In the genomic region with DNA sequence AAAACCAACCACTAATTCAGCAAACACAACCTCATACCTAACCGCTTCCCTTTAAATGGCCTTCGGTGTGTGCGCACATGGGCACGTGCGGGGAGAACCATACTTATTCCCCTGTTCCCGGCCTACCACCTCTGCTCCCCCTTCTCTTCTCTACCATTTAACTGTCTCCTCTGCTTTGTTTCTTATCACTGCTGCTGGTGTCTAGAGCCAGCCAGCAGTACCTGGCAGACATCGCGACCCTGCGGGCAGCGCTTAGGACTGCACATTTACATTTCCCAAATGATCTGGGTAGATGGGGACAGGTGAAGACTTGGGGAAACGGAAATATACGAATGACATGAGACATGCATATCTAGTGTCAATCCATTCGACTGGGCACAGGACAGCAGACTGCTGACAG, we compare ENCODE assay signal across 24 cellular contexts. TPM values are rescaled to one million over a fixed set of nuclear protein-coding genes. Genes with fewer than 3 reads are reported as not detected.
A peak's percentile ranks its signal among the peaks of the same experiment; 100 is the strongest.
DNase-seq lines count a peak whose midpoint lies in the region; ATAC-seq, FAIRE-seq and TF ChIP-seq lines count a peak whose summit lies in the region.
"Had no signal": no experiment of that assay in that cellular context is flagged by ENCODE, and none has a peak within 500 bp of the region (broad histone marks: within the 10 kb centered on the region; RNA-seq: fewer than 3 reads in every experiment).

No MANE protein-coding gene starts in this region.

- H3K9me3 Mint-ChIP-seq in activated naive CD8-positive, alpha-beta T cell (ENCODE audit: low read depth) = no peaks in the 10 kb centered on the region
- no peaks in the 10 kb centered on the region for H3K9me3 Mint-ChIP-seq in activated naive CD8-positive, alpha-beta T cell treated with anti-CD3 and anti-CD28 coated beads for 36 hours
- no peaks in the 10 kb centered on the region for H3K9me3 Mint-ChIP-seq in CD8-positive, alpha-beta memory T cell
- H3K9me3 Mint-ChIP-seq in WTC11 = no peaks in the 10 kb centered on the region
- no peaks in the 10 kb centered on the region for H3K9me3 Mint-ChIP-seq in memory B cell
- H3K9me3 Mint-ChIP-seq: activated naive CD4-positive, alpha-beta T cell treated with anti-CD3 and anti-CD28 coated beads for 36 hours; T-cell had no signal

- H3K27ac ChIP-seq in CD8-positive, alpha-beta memory T cell (ENCODE audit: low read depth, low read length) = no peak overlapping the region
- H3K27ac ChIP-seq: brain microvascular endothelial cell, neutrophil, sigmoid colon, thyroid gland, uterus had no signal

- no peak for FAIRE-seq in HTR-8/SVneo (lab: Jason Lieb, UNC)
- FAIRE-seq: A204.1, GM12892 had no signal

- H3K4me3 Mint-ChIP-seq in activated naive CD8-positive, alpha-beta T cell = no peak overlapping the region
- H3K4me3 Mint-ChIP-seq in activated naive CD8-positive, alpha-beta T cell treated with anti-CD3 and anti-CD28 coated beads for 36 hours = no peak overlapping the region
- peak overlapping the region in 1 of 7 donors; percentile 10 for H3K4me3 Mint-ChIP-seq in CD8-positive, alpha-beta memory T cell
- H3K4me3 Mint-ChIP-seq in WTC11 = no peak overlapping the region
- H3K4me3 Mint-ChIP-seq in memory B cell = no peak overlapping the region
- H3K4me3 Mint-ChIP-seq: activated naive CD4-positive, alpha-beta T cell treated with anti-CD3 and anti-CD28 coated beads for 36 hours; T-cell had no signal

- no peak for DNase-seq in activated naive CD8-positive, alpha-beta T cell treated with anti-CD3 and anti-CD28 coated beads for 36 hours
- DNase-seq in CD8-positive, alpha-beta memory T cell = no peak
- DNase-seq in WTC11 (ENCODE audit: low spot score) (no peak), memory B cell (ENCODE audit: low spot score in 2 of 2) (no peak), T-helper 2 cell (no peak), NAMALWA (ENCODE audit: low spot score) (no peak), HTR-8/SVneo (ENCODE audit: insufficient read length, low spot score) (no peak)
- DNase-seq: activated naive CD4-positive, alpha-beta T cell treated with anti-CD3 and anti-CD28 coated beads for 36 hours; brain microvascular endothelial cell; EL; IMR-90; NCI-H1092 treated with DMSO at 0.1 percent for 48 hours; NCI-H187; NCI-H2171; sigmoid colon; stimulated activated CD4-positive, alpha-beta T cell treated with anti-CD3 and anti-CD28 coated beads, Interleukin-12 subunit alpha, Interleukin-12 subunit beta, amount 100 ng/mL, for 4 hours; stimulated activated CD4-positive, alpha-beta T cell treated with anti-CD3 and anti-CD28 coated beads, Interleukin-2, amount 100 ng/mL, for 48 hours; T-cell; uterus had no signal

- peaks cover 4% of the 10 kb centered on the region for H3K4me1 ChIP-seq in CD8-positive, alpha-beta memory T cell (ENCODE audit: insufficient read depth, low read length)
- H3K4me1 ChIP-seq: uterus had no signal

- H3K27me3 ChIP-seq in CD8-positive, alpha-beta memory T cell (ENCODE audit: insufficient read depth, low read length, poor library complexity, severe bottlenecking) = no peaks in the 10 kb centered on the region
- H3K27me3 ChIP-seq: brain microvascular endothelial cell, neutrophil, sigmoid colon, thyroid gland, uterus had no signal

- peaks cover 55% of the 10 kb centered on the region for H3K4me1 Mint-ChIP-seq in activated naive CD8-positive, alpha-beta T cell (ENCODE audit: low read depth)
- H3K4me1 Mint-ChIP-seq in activated naive CD8-positive, alpha-beta T cell treated with anti-CD3 and anti-CD28 coated beads for 36 hours = peaks cover 48% of the 10 kb centered on the region
- H3K4me1 Mint-ChIP-seq in CD8-positive, alpha-beta memory T cell = peaks cover 61 to 69% (median 65%) of the 10 kb centered on the region in 3 donors
- H3K4me1 Mint-ChIP-seq in WTC11 = 0 out of 2 replicates have a peak, but pooled peaks cover 11% of the 10 kb centered on the region
- peaks cover 13% of the 10 kb centered on the region for H3K4me1 Mint-ChIP-seq in memory B cell

- CTCF ChIA-PET in CD8-positive, alpha-beta memory T cell (lab: Charles Lee) = interaction anchor here (1.3 kb wide), 1 partner anchor 232 kb away, joined by 3 read pairs; no protein-coding TSS in a partner anchor
- CTCF ChIA-PET in WTC11 (lab: Charles Lee) = interaction anchor here (0.6 to 2.2 kb wide), 4 partner anchors 16 to 286 kb away, joined by 3 to 11 read pairs (median 4); no protein-coding TSS in a partner anchor

- TF ChIP-seq CTCF in WTC11 (IDR thresholded peaks at IDR 0.05) = no peak

- POLR2A ChIA-PET in CD8-positive, alpha-beta memory T cell (lab: Charles Lee) = no interaction called here
- POLR2A ChIA-PET in WTC11 (lab: Charles Lee) = no interaction called here

- ATAC-seq in WTC11 = no peak
- no peak for ATAC-seq in memory B cell (ENCODE audit: low read depth)
- ATAC-seq: T-cell had no signal

- peaks cover 3% of the 10 kb centered on the region for H3K36me3 Mint-ChIP-seq in activated naive CD8-positive, alpha-beta T cell
- peaks cover 4% of the 10 kb centered on the region for H3K36me3 Mint-ChIP-seq in activated naive CD8-positive, alpha-beta T cell treated with anti-CD3 and anti-CD28 coated beads for 36 hours
- H3K36me3 Mint-ChIP-seq in CD8-positive, alpha-beta memory T cell = peaks cover 0 to 45% (median 11%) of the 10 kb centered on the region in 3 donors
- H3K36me3 Mint-ChIP-seq in WTC11 (peaks cover 7% of the 10 kb centered on the region; the same call in 1 of the 2 replicates), memory B cell (peaks cover 8% of the 10 kb centered on the region)

- no peaks in the 10 kb centered on the region for H3K9me3 ChIP-seq in CD8-positive, alpha-beta memory T cell (ENCODE audit: low read length)
- H3K9me3 ChIP-seq: neutrophil, sigmoid colon, thyroid gland, uterus had no signal

- H3K27ac Mint-ChIP-seq in activated naive CD8-positive, alpha-beta T cell = peak overlapping the region; percentile 83
- H3K27ac Mint-ChIP-seq in activated naive CD8-positive, alpha-beta T cell treated with anti-CD3 and anti-CD28 coated beads for 36 hours = no peak overlapping the region
- peak overlapping the region in 5 of 8 donors; percentile 5 to 82 (median 32) for H3K27ac Mint-ChIP-seq in CD8-positive, alpha-beta memory T cell
- H3K27ac Mint-ChIP-seq in WTC11 = peak overlapping the region; percentile 94; the same call in 1 of the 2 replicates
- H3K27ac Mint-ChIP-seq in memory B cell = peak overlapping the region; percentile 75
- H3K27ac Mint-ChIP-seq: activated naive CD4-positive, alpha-beta T cell treated with anti-CD3 and anti-CD28 coated beads for 36 hours had no signal

- H3K36me3 ChIP-seq in CD8-positive, alpha-beta memory T cell (ENCODE audit: insufficient read depth, low read length) = peaks cover 11% of the 10 kb centered on the region
- H3K36me3 ChIP-seq: thyroid gland, uterus had no signal

- no peaks in the 10 kb centered on the region for H3K27me3 Mint-ChIP-seq in activated naive CD8-positive, alpha-beta T cell
- H3K27me3 Mint-ChIP-seq in activated naive CD8-positive, alpha-beta T cell treated with anti-CD3 and anti-CD28 coated beads for 36 hours = no peaks in the 10 kb centered on the region
- H3K27me3 Mint-ChIP-seq in CD8-positive, alpha-beta memory T cell = peaks cover 0 to 2% of the 10 kb centered on the region in 2 donors
- H3K27me3 Mint-ChIP-seq in WTC11 (ENCODE audit: low read depth) (no peaks in the 10 kb centered on the region), memory B cell (no peaks in the 10 kb centered on the region)
- H3K27me3 Mint-ChIP-seq: T-cell had no signal

- H3K4me3 ChIP-seq in CD8-positive, alpha-beta memory T cell (ENCODE audit: low read length) = no peak overlapping the region
- H3K4me3 ChIP-seq: sigmoid colon, thyroid gland, uterus had no signal

TF ChIP-seq in WTC11, 78 proteins besides CTCF, POLR2A, EP300 and RAD21 (continues in another document):
- TF ChIP-seq, protein P1, sequence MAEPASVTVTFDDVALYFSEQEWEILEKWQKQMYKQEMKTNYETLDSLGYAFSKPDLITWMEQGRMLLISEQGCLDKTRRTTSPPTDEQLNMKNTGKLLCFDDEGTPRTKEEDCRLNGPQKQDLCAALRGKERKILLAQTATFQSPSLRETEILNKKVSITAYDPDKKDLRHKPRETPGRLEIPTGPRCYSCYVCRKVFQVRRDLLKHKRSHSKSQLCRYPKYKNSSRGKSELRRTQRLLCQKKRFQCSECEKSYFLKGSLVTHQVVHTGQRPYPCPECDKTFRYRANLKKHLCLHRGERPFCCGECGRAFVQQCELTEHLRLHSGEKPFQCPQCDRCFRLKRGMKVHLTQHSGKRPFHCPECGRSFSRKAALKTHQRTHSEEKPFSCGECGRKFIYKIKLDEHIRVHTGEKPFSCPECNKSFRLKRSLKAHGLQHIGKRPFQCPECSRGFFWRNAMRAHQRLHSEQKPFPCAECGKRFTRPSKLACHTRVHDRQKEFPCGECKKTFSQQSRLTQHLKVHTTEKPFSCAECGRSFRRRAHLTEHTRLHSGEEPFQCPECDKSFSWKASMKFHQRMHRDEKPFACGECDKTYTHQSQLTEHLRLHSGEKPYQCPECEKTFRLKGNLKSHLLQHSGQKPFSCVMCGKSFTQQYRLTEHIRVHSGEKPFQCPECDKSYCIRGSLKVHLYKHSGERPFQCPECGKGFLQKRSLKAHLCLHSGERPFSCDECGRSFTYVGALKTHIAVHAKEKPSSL (CRISPR knock-in tag; conservative IDR thresholded peaks at IDR 0.05) = no peak
- TF ChIP-seq GABPB1 (CRISPR knock-in tag; IDR thresholded peaks at IDR 0.05) = no peak
- TF ChIP-seq, protein P2, sequence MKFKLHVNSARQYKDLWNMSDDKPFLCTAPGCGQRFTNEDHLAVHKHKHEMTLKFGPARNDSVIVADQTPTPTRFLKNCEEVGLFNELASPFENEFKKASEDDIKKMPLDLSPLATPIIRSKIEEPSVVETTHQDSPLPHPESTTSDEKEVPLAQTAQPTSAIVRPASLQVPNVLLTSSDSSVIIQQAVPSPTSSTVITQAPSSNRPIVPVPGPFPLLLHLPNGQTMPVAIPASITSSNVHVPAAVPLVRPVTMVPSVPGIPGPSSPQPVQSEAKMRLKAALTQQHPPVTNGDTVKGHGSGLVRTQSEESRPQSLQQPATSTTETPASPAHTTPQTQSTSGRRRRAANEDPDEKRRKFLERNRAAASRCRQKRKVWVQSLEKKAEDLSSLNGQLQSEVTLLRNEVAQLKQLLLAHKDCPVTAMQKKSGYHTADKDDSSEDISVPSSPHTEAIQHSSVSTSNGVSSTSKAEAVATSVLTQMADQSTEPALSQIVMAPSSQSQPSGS (CRISPR knock-in tag; IDR thresholded peaks at IDR 0.05; ENCODE audit: borderline replicate concordance, low read depth) = no peak
- TF ChIP-seq MXD4 (CRISPR knock-in tag; IDR thresholded peaks at IDR 0.05; ENCODE audit: borderline replicate concordance) = no peak
- no peak for TF ChIP-seq SP1 (CRISPR knock-in tag; conservative IDR thresholded peaks at IDR 0.05)
- TF ChIP-seq, protein P3, sequence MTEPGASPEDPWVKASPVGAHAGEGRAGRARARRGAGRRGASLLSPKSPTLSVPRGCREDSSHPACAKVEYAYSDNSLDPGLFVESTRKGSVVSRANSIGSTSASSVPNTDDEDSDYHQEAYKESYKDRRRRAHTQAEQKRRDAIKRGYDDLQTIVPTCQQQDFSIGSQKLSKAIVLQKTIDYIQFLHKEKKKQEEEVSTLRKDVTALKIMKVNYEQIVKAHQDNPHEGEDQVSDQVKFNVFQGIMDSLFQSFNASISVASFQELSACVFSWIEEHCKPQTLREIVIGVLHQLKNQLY (CRISPR knock-in tag; IDR thresholded peaks at IDR 0.05) = no peak

RNA-seq across cellular contexts. Expression of a gene that starts 56.6 kb away (rescaled TPM):
- 100 to 1,000 TPM; 191 to 199 TPM for total RNA-seq in activated naive CD8-positive, alpha-beta T cell treated with anti-CD3 and anti-CD28 coated beads for 36 hours
- 100 to 1,000 TPM; 215 TPM for total RNA-seq in CD8-positive, alpha-beta memory T cell
- 161 TPM for polyA plus RNA-seq in CD8-positive, alpha-beta memory T cell
- 160 to 187 TPM (median 164 TPM) in 3 replicates for total RNA-seq in WTC11 (2021)
